Comparison of ENCODE assay signal across 7 cellular contexts in genomic region chr5:180703371-180703770, GRCh38. TPM values are rescaled to one million over a fixed set of nuclear protein-coding genes. Genes with fewer than 3 reads are reported as not detected.
"Had no signal": no experiment of that assay in that cellular context is flagged by ENCODE, and none has a peak within 500 bp of the region (broad histone marks: within the 10 kb centered on the region; RNA-seq: fewer than 3 reads in every experiment).

No MANE protein-coding gene starts in this region.

RNA-seq across cellular contexts. Expression of gene OR2Y1, which starts 36.5 kb away (rescaled TPM):
- total RNA-seq: GM23248, GM23338, H1, H4, H7, H9, HFFc6 had no signal
- polyA plus RNA-seq: GM23248, GM23338, H1 had no signal

RNA-seq across cellular contexts. Expression of gene FLT4, which starts 54.0 kb away (rescaled TPM):
- total RNA-seq: GM23248, H4, HFFc6 had no signal
- polyA plus RNA-seq: GM23248 had no signal
